In genomic region chr17:9174779-9175574, GRCh38 we compare ENCODE assay signal across 17 cellular contexts.
"Had no signal": no experiment of that assay in that cellular context is flagged by ENCODE, and none has a peak within 500 bp of the region (broad histone marks: within the 10 kb centered on the region; RNA-seq: fewer than 3 reads in every experiment).

No MANE protein-coding gene starts in this region.

- DNase-seq: activated CD4-positive, alpha-beta T cell treated with anti-CD3 and anti-CD28 coated beads for 1 hour; activated CD4-positive, alpha-beta T cell treated with anti-CD3 and anti-CD28 coated beads, Interleukin-2, amount 50 U/mL, for 1 hour; activated CD8-positive, alpha-beta T cell treated with anti-CD3 and anti-CD28 coated beads, Interleukin-2, amount 10 ng/mL, durations not matched to agents 7 days and 5 days; activated gamma-delta T cell treated with Interleukin-2 at 50 U/mL for 16 hours; aorta; caudate nucleus; dorsolateral prefrontal cortex; effector memory CD8-positive, alpha-beta T cell; head of caudate nucleus; mesenchymal stem cell; occipital lobe; T-cell; transverse colon; uterus had no signal

- H3K36me3 ChIP-seq: gastrocnemius medialis, transverse colon, uterus had no signal

- H3K9me3 ChIP-seq: esophagus muscularis mucosa, gastrocnemius medialis, transverse colon, uterus had no signal

- H3K27ac ChIP-seq: dorsolateral prefrontal cortex, gastrocnemius medialis, transverse colon, uterus had no signal

- H3K4me1 ChIP-seq: uterus had no signal

- H3K4me3 ChIP-seq: dorsolateral prefrontal cortex, esophagus muscularis mucosa, gastrocnemius medialis, transverse colon, uterus had no signal

- H3K27me3 ChIP-seq: esophagus muscularis mucosa, gastrocnemius medialis, transverse colon, uterus had no signal

- ATAC-seq: activated CD8-positive, alpha-beta T cell treated with anti-CD3 and anti-CD28 coated beads, Interleukin-2, amount 10 ng/mL, durations not matched to agents 7 days and 5 days; activated naive CD4-positive, alpha-beta T cell treated with anti-CD3 and anti-CD28 coated beads, Interleukin-2, amount 50 U/mL, for 72 hours; effector memory CD8-positive, alpha-beta T cell; gastrocnemius medialis; T-cell had no signal
